28 cellular contexts compared by ENCODE assay signal in the genomic region with DNA sequence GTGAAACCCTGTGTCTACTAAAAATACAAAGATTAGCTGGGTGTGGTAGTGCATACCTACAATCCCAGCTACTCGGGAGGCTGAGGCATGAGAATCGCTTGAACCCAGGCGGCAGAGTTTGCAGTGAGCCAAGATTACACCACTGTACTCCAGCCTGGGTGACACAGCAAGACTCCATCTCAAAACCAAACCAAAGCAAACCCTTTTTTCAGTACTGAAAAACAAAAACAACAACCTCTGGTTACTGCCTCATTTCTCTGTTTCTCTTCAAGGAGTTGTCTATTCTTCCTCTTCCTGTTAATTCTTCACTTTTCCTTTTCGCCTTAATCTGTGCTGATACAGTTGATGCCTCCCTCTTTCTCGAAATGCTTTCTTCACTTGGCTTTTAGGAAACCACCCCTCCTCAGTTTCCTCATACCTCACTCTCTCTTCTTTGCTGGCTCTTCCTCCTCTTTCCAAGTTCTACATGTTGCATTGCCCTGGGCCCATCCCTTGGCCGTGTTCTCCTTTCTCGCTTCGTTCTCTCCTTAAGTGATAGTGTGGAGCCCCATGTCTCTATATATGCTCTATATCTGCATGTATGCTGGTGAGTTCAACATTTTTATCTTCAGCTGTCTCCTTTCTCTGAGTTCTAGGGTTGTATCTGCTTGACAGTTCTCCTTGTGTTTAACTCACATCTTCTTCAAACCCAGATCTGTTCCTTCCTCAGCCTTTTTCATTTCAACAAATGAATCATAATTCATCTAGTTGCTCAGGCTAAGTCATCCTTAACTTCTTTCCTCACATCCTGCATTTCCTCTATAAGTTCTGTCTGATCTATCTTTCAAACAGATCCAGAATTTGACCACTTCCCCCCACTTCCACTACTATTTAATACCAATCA. TPM values are rescaled to one million over a fixed set of nuclear protein-coding genes. Genes with fewer than 3 reads are reported as not detected.
DNase-seq lines count a peak whose midpoint lies in the region; ATAC-seq, FAIRE-seq and TF ChIP-seq lines count a peak whose summit lies in the region.
"Had no signal": no experiment of that assay in that cellular context is flagged by ENCODE, and none has a peak within 500 bp of the region (broad histone marks: within the 10 kb centered on the region; RNA-seq: fewer than 3 reads in every experiment).

No MANE protein-coding gene starts in this region.

- no peaks in the 10 kb centered on the region for H3K27me3 ChIP-seq in astrocyte (ENCODE audit: insufficient read depth, low read length)
- H3K27me3 ChIP-seq: BLaER1, esophagus squamous epithelium, right lobe of liver, upper lobe of left lung had no signal

- H3K27me3 Mint-ChIP-seq in stimulated activated naive CD8-positive, alpha-beta T cell treated with anti-CD3 and anti-CD28 coated beads, Interleukin-15, amount 100 ng/mL, for 72 hours = no peaks in the 10 kb centered on the region
- no peaks in the 10 kb centered on the region for H3K27me3 Mint-ChIP-seq in astrocyte (ENCODE audit: low read depth, unreplicated experiment)
- H3K27me3 Mint-ChIP-seq: activated CD4-positive, alpha-beta memory T cell treated with anti-CD3 and anti-CD28 coated beads, Interleukin-2, amount 10 ng/mL, durations not matched to agents 7 days and 5 days; brain had no signal

- peaks cover 7% of the 10 kb centered on the region for H3K36me3 ChIP-seq in astrocyte (ENCODE audit: insufficient read depth, low read length)

- peak overlapping the region; percentile 10 for H3K27ac ChIP-seq in astrocyte (ENCODE audit: low read depth, low read length)
- H3K27ac ChIP-seq: A549, BLaER1, esophagus squamous epithelium, right lobe of liver, upper lobe of left lung had no signal

- H3K4me2 ChIP-seq in astrocyte (ENCODE audit: low read length) = peak overlapping the region; percentile 66
- H3K4me2 ChIP-seq: A549, BLaER1 had no signal

- no peak for DNase-seq in stimulated activated naive CD8-positive, alpha-beta T cell treated with anti-CD3 and anti-CD28 coated beads, Interleukin-15, amount 100 ng/mL, for 72 hours
- DNase-seq in stimulated activated naive CD8-positive, alpha-beta T cell treated with anti-CD3 and anti-CD28 coated beads, Interleukin-15, Interleukin-2, amounts not matched to agents 100 U/mL and 50 U/mL, for 24 hours = no peak
- DNase-seq in astrocyte (ENCODE audit: low read depth) = no peak
- DNase-seq in kidney tubule cell (ENCODE audit: low spot score) = peak; percentile 8
- DNase-seq in dermis blood vessel endothelial cell = no peak
- DNase-seq in NCI-H510A treated with DMSO at 0.1 percent for 48 hours (lab: John Stamatoyannopoulos, UW) = no peak
- DNase-seq in NCI-H187 treated with DMSO at 0.1 percent for 48 hours (lab: John Stamatoyannopoulos, UW) = no peak
- no peak for DNase-seq in UCSD-AML1 (lab: John Stamatoyannopoulos, UW; ENCODE audit: unreplicated experiment)
- DNase-seq: activated CD4-positive, alpha-beta memory T cell treated with anti-CD3 and anti-CD28 coated beads, Interleukin-2, amount 10 ng/mL, durations not matched to agents 7 days and 5 days; activated gamma-delta T cell treated with Interleukin-2 at 50 U/mL for 16 hours; DMS53; effector CD8-positive, alpha-beta T cell; esophagus squamous epithelium; GDM1; kidney; NCI-H1048; NCI-H2029; NCI-H774; right lobe of liver; RPMI8226; T-helper 9 cell; upper lobe of left lung had no signal

- no peak for FAIRE-seq in astrocyte (lab: Jason Lieb, UNC)
- FAIRE-seq: A549, H1, kidney had no signal

- H3K79me2 ChIP-seq in astrocyte (ENCODE audit: insufficient read depth, low read length) = no peaks in the 10 kb centered on the region

- peak overlapping the region; percentile 6 for H3K9ac ChIP-seq in astrocyte (ENCODE audit: low read length)
- H3K9ac ChIP-seq: BLaER1 had no signal

- no peaks in the 10 kb centered on the region for H3K4me1 Mint-ChIP-seq in stimulated activated naive CD8-positive, alpha-beta T cell treated with anti-CD3 and anti-CD28 coated beads, Interleukin-15, amount 100 ng/mL, for 72 hours
- no peaks in the 10 kb centered on the region for H3K4me1 Mint-ChIP-seq in astrocyte (ENCODE audit: low read depth, unreplicated experiment)
- H3K4me1 Mint-ChIP-seq: activated CD4-positive, alpha-beta memory T cell treated with anti-CD3 and anti-CD28 coated beads, Interleukin-2, amount 10 ng/mL, durations not matched to agents 7 days and 5 days; brain; neural crest cell had no signal

- no peak overlapping the region for H2AFZ ChIP-seq in astrocyte (ENCODE audit: low read depth, low read length)

- TF ChIP-seq CTCF in astrocyte (IDR thresholded peaks at IDR 0.05; ENCODE audit: insufficient read depth, low read depth, low read length) = no peak

- no peaks in the 10 kb centered on the region for H3K36me3 Mint-ChIP-seq in astrocyte (ENCODE audit: low read depth, unreplicated experiment)

- no peaks in the 10 kb centered on the region for H3K9me3 ChIP-seq in astrocyte (ENCODE audit: insufficient read depth, low read depth, low read length)
- H3K9me3 ChIP-seq: A549, BLaER1, esophagus squamous epithelium, right lobe of liver, upper lobe of left lung had no signal

- no peaks in the 10 kb centered on the region for H4K20me1 ChIP-seq in astrocyte (ENCODE audit: insufficient read depth, low read length)
- H4K20me1 ChIP-seq: BLaER1 had no signal

- no peak overlapping the region for H3K4me3 ChIP-seq in astrocyte (ENCODE audit: insufficient read depth, low read depth, low read length)
- H3K4me3 ChIP-seq: A549, BLaER1, esophagus squamous epithelium, lung, right lobe of liver, upper lobe of left lung had no signal

- no peaks in the 10 kb centered on the region for H3K9me3 Mint-ChIP-seq in stimulated activated naive CD8-positive, alpha-beta T cell treated with anti-CD3 and anti-CD28 coated beads, Interleukin-15, amount 100 ng/mL, for 72 hours
- no peaks in the 10 kb centered on the region for H3K9me3 Mint-ChIP-seq in astrocyte (ENCODE audit: unreplicated experiment)
- H3K9me3 Mint-ChIP-seq: activated CD4-positive, alpha-beta memory T cell treated with anti-CD3 and anti-CD28 coated beads, Interleukin-2, amount 10 ng/mL, durations not matched to agents 7 days and 5 days; brain; neural crest cell had no signal

- peak; percentile 46 for ATAC-seq in stimulated activated naive CD8-positive, alpha-beta T cell treated with anti-CD3 and anti-CD28 coated beads, Interleukin-15, amount 100 ng/mL, for 72 hours
- ATAC-seq in stimulated activated naive CD8-positive, alpha-beta T cell treated with anti-CD3 and anti-CD28 coated beads, Interleukin-15, Interleukin-2, amounts not matched to agents 100 U/mL and 50 U/mL, for 24 hours = no peak
- ATAC-seq: A549, right lobe of liver had no signal

- no peak overlapping the region for H3K4me3 Mint-ChIP-seq in stimulated activated naive CD8-positive, alpha-beta T cell treated with anti-CD3 and anti-CD28 coated beads, Interleukin-15, amount 100 ng/mL, for 72 hours
- H3K4me3 Mint-ChIP-seq in astrocyte (ENCODE audit: unreplicated experiment) = no peak overlapping the region
- H3K4me3 Mint-ChIP-seq: activated CD4-positive, alpha-beta memory T cell treated with anti-CD3 and anti-CD28 coated beads, Interleukin-2, amount 10 ng/mL, durations not matched to agents 7 days and 5 days; brain; neural crest cell had no signal

- H3K4me1 ChIP-seq in astrocyte (ENCODE audit: insufficient read depth, low read length) = peaks cover 12% of the 10 kb centered on the region
- H3K4me1 ChIP-seq: A549, BLaER1, esophagus squamous epithelium, right lobe of liver, upper lobe of left lung had no signal

- no peak overlapping the region for H3K27ac Mint-ChIP-seq in stimulated activated naive CD8-positive, alpha-beta T cell treated with anti-CD3 and anti-CD28 coated beads, Interleukin-15, amount 100 ng/mL, for 72 hours
- no peak overlapping the region for H3K27ac Mint-ChIP-seq in astrocyte (ENCODE audit: unreplicated experiment)
- H3K27ac Mint-ChIP-seq: activated CD4-positive, alpha-beta memory T cell treated with anti-CD3 and anti-CD28 coated beads, Interleukin-2, amount 10 ng/mL, durations not matched to agents 7 days and 5 days; brain had no signal

RNA-seq across cellular contexts. Expression of a gene that starts 37.1 kb away (rescaled TPM):
- total RNA-seq in astrocyte (71.2 and 72.4 TPM in 2 replicates), dermis blood vessel endothelial cell (57.2 and 77.1 TPM in 2 replicates)

RNA-seq across cellular contexts. Expression of a gene that starts 38.0 kb away (rescaled TPM):
- 3.1 and 3.3 TPM in 2 replicates for total RNA-seq in astrocyte
- total RNA-seq in dermis blood vessel endothelial cell = 0.85 and 2.7 TPM in 2 replicates
